Comparison of ENCODE assay signal across 9 cellular contexts in the genomic region with DNA sequence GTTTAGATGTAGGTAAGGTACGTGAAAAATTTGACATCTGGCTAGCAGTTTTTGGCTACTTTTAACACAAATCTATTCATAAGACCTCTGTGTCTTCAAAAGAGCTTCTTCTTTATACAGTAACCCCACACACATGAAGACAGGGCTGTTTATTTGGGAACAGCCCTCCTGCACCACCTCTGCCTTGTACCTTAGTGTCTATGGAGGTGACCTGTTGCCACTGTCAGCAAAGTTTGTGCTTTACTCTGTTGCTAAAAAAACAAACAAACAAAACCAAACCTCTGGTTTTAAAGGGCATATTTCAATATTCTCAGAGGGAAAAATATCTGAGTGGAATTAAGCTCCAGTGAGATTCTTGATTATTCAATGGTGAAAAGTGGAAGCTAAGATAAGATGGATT.
"Had no signal": no experiment of that assay in that cellular context is flagged by ENCODE, and none has a peak within 500 bp of the region (broad histone marks: within the 10 kb centered on the region; RNA-seq: fewer than 3 reads in every experiment).

No MANE protein-coding gene starts in this region.

- H3K4me3 ChIP-seq: GM23248, HAP-1 had no signal

- H3K27ac ChIP-seq: GM23248 had no signal

- H3K27me3 Mint-ChIP-seq: IgD-negative memory B cell had no signal

- H3K4me3 Mint-ChIP-seq: HFFc6, IgD-negative memory B cell had no signal

- H3K9me3 ChIP-seq: HAP-1 had no signal

- ATAC-seq: HCT116 had no signal

- H3K9me3 Mint-ChIP-seq: IgD-negative memory B cell had no signal

- H3K36me3 Mint-ChIP-seq: IgD-negative memory B cell had no signal

- DNase-seq: GM23248, GOT3, H7, HFFc6, KBM-7 had no signal

- H3K4me1 Mint-ChIP-seq: IgD-negative memory B cell had no signal

- H2AFZ ChIP-seq: GM23248 had no signal

- H3K36me3 ChIP-seq: HAP-1 had no signal

- H3K27ac Mint-ChIP-seq: HFFc6, IgD-negative memory B cell had no signal

- H3K9ac ChIP-seq: GM23248 had no signal

- FAIRE-seq: HTR-8/SVneo had no signal
